Comparison of ENCODE assay signal across 8 cellular contexts in genomic region chr10:43202224-43202656, GRCh38.
DNase-seq lines count a peak whose midpoint lies in the region; ATAC-seq, FAIRE-seq and TF ChIP-seq lines count a peak whose summit lies in the region.

No MANE protein-coding gene starts in this region.

- peak; percentile 29 for DNase-seq in 8988T
- DNase-seq in activated B cell treated with CpG ODN at 0.5 μM for 24 hours: peak; percentile 35
- peak in 1 of 2 experiments; percentile 82 for DNase-seq in H1 (ENCODE audit: low read depth in 1 of 2, low spot score in 2 of 2)
- peak; percentile 72 for DNase-seq in stimulated activated naive CD8-positive, alpha-beta T cell treated with anti-CD3 and anti-CD28 coated beads, Interleukin-15, Interleukin-2, amounts not matched to agents 100 U/mL and 50 U/mL, for 24 hours
- no peak for DNase-seq in NCI-H2171 (lab: John Stamatoyannopoulos, UW)

- FAIRE-seq in H1 (lab: Jason Lieb, UNC): no peak

- peak overlapping the region; percentile 84 for H3K4me3 Mint-ChIP-seq in activated B cell treated with CpG ODN at 0.5 μM for 24 hours

- no peak overlapping the region for H2AK5ac ChIP-seq in H1 (ENCODE audit: low read depth, low read length)

- H3K27ac Mint-ChIP-seq in activated B cell treated with CpG ODN at 0.5 μM for 24 hours: no peak overlapping the region

- H4K20me1 ChIP-seq in H1 (replicated peaks in 1 of 2; ENCODE audit: control insufficient read depth in 1 of 2, insufficient read depth in 2 of 2, low read length in 2 of 2): peaks cover 1 to 19% of the 10 kb centered on the region in 2 experiments

- peaks cover 7% of the 10 kb centered on the region for H3K4me1 Mint-ChIP-seq in activated B cell treated with CpG ODN at 0.5 μM for 24 hours

- no peak overlapping the region for H4K91ac ChIP-seq in H1 (replicated peaks; ENCODE audit: insufficient read length, low read length)

- H2AFZ ChIP-seq in H1 (ENCODE audit: low read length): no peak overlapping the region; the same call in 1 of the 2 replicates

- TF ChIP-seq EP300 in H1 (IDR thresholded peaks at IDR 0.05; ENCODE audit: borderline replicate concordance in 1 of 2, low read depth in 2 of 2, low read length in 2 of 2): no peak

- ATAC-seq in GM18907 (IDR thresholded peaks at IDR 0.05; ENCODE audit: unreplicated experiment): peak; percentile 65
- peak; percentile 50 for ATAC-seq in HG03342 (IDR thresholded peaks at IDR 0.05; ENCODE audit: unreplicated experiment)
- peak; percentile 63 for ATAC-seq in activated B cell treated with CpG ODN at 0.5 μM for 24 hours (ENCODE audit: low read depth)
- ATAC-seq in stimulated activated naive CD8-positive, alpha-beta T cell treated with anti-CD3 and anti-CD28 coated beads, Interleukin-15, Interleukin-2, amounts not matched to agents 100 U/mL and 50 U/mL, for 24 hours: peak; percentile 67

- H3K4me3 ChIP-seq in H1 (ENCODE audit: extremely low read depth in 1 of 4, insufficient read depth in 2 of 4, low read depth in 3 of 4, low read length in 4 of 4): peak overlapping the region; percentile 64 to 71 (median 70)
- peak overlapping the region; percentile 52 to 68 for H3K4me3 ChIP-seq in muscle layer of duodenum (ENCODE audit: low read depth in 1 of 2, low read length in 2 of 2)

- H3K9me3 ChIP-seq in H1 (ENCODE audit: insufficient read depth in 2 of 2, low read depth in 1 of 2, low read length in 1 of 2) (no peaks in the 10 kb centered on the region), muscle layer of duodenum (ENCODE audit: control insufficient read depth in 1 of 2, low read length in 2 of 2) (no peaks in the 10 kb centered on the region)

- no peak overlapping the region for H3K27ac ChIP-seq in H1 (ENCODE audit: low read depth, low read length)
- H3K27ac ChIP-seq in muscle layer of duodenum (ENCODE audit: low read length): no peak overlapping the region

- CTCF ChIA-PET in activated B cell treated with CpG ODN at 0.5 μM for 24 hours (lab: Charles Lee): interaction anchor here (0.8 to 1.8 kb wide), 3 partner anchors 9 to 258 kb away, joined by 3 to 7 read pairs (median 3); no protein-coding TSS in a partner anchor
- CTCF ChIA-PET in H1 (lab: Charles Lee; ENCODE audit: partially characterized antibody): interaction anchor here (0.6 to 8.1 kb wide), 27 partner anchors 9 to 581 kb away, joined by 3 to 159 read pairs (median 6); no protein-coding TSS in a partner anchor

- peaks cover 0 to 10% (median 4%) of the 10 kb centered on the region in 4 experiments; a peak in 5 of 7 replicates for H3K4me1 ChIP-seq in H1 (replicated peaks in 1 of 4; ENCODE audit: control insufficient read depth in 3 of 4, insufficient read depth in 4 of 4, low read length in 3 of 4)
- H3K4me1 ChIP-seq in muscle layer of duodenum (ENCODE audit: control insufficient read depth in 1 of 2, insufficient read depth in 2 of 2, low read length in 2 of 2): peaks cover 0 to 12% of the 10 kb centered on the region in 2 donors

- H3K4me2 ChIP-seq in H1 (ENCODE audit: insufficient read depth in 1 of 2, low read depth in 2 of 2, low read length in 2 of 2): peak overlapping the region; percentile 14 to 73

- no peaks in the 10 kb centered on the region for H3K9me3 Mint-ChIP-seq in activated B cell treated with CpG ODN at 0.5 μM for 24 hours

- no peak overlapping the region for H4K5ac ChIP-seq in H1 (ENCODE audit: insufficient read length, low read depth, low read length)

- H3K79me2 ChIP-seq in H1 (ENCODE audit: control insufficient read depth in 1 of 2, insufficient read depth in 2 of 2, low read length in 2 of 2): no peaks in the 10 kb centered on the region; a peak in 1 of 4 replicates

- H2BK20ac ChIP-seq in H1 (ENCODE audit: low read length): no peak overlapping the region

- H4K8ac ChIP-seq in H1 (ENCODE audit: extremely low read depth, insufficient read depth, low read length): no peak overlapping the region

- no peak overlapping the region; the same call in 1 of the 2 replicates for H2BK5ac ChIP-seq in H1 (ENCODE audit: low read depth, low read length)

- no peak overlapping the region for H3K9ac ChIP-seq in H1 (replicated peaks in 1 of 4; ENCODE audit: extremely low read depth in 1 of 4, low read depth in 3 of 4, low read length in 3 of 4)

- TF ChIP-seq RAD21 in H1 (IDR thresholded peaks at IDR 0.05 in 1 of 2, conservative IDR thresholded peaks at IDR 0.05 in 1 of 2; ENCODE audit: low read depth in 2 of 2, low read length in 2 of 2): peak; percentile 36 to 41

- H3K23ac ChIP-seq in H1 (ENCODE audit: insufficient read length): no peak overlapping the region

- H3K27me3 ChIP-seq in H1 (replicated peaks in 1 of 4; ENCODE audit: control insufficient read depth in 3 of 4, extremely low read depth in 1 of 4, insufficient read depth in 3 of 4, low read length in 3 of 4) (no peaks in the 10 kb centered on the region), muscle layer of duodenum (ENCODE audit: low read depth, low read length) (no peaks in the 10 kb centered on the region)

- H2BK120ac ChIP-seq in H1 (replicated peaks; ENCODE audit: low read depth, low read length): no peak overlapping the region

- peaks cover 5% of the 10 kb centered on the region; the same call in 1 of the 2 replicates for H3K23me2 ChIP-seq in H1 (ENCODE audit: low read depth, low read length)

- POLR2A ChIA-PET in activated B cell treated with CpG ODN at 0.5 μM for 24 hours (lab: Charles Lee) (interaction anchor here (0.5 to 4.1 kb wide), 6 partner anchors 11 to 420 kb away, joined by 3 to 19 read pairs (median 4); partner anchors contain the start of genes BMS1 and CSGALNACT2), H1 (lab: Charles Lee; ENCODE audit: partially characterized antibody) (interaction anchor here (0.6 to 1.5 kb wide), 6 partner anchors 9 to 419 kb away, joined by 3 to 5 read pairs (median 3); no protein-coding TSS in a partner anchor)

- H3K18ac ChIP-seq in H1 (ENCODE audit: extremely low read depth, low read length): no peak overlapping the region

- H3K56ac ChIP-seq in H1 (replicated peaks; ENCODE audit: insufficient read length, low read depth, low read length): no peak overlapping the region

- H3K14ac ChIP-seq in H1 (ENCODE audit: insufficient read length): no peak overlapping the region

- no peak for TF ChIP-seq POLR2A in H1 (IDR thresholded peaks at IDR 0.05; ENCODE audit: control extremely low read depth in 1 of 2, low read depth in 2 of 2, low read length in 2 of 2)

- 2% methylated on average over 11 of the region's 29 CpGs; no CpG with 5 or more reads in 1 of the 2 experiments for WGBS in H1 (ENCODE audit: extremely low coverage in 1 of 2, insufficient coverage in 1 of 2, insufficient read length in 1 of 2, insufficient replicate concordance in 2 of 2, low coverage in 1 of 2, low lambda C conversion rate in 2 of 2, missing lambda C conversion rate in 1 of 2), 2 experiments

- H2BK15ac ChIP-seq in H1 (ENCODE audit: low read length): no peak overlapping the region

- no peak overlapping the region for H3K4ac ChIP-seq in H1 (replicated peaks; ENCODE audit: insufficient read length, low read depth, low read length)

- H3K27me3 Mint-ChIP-seq in activated B cell treated with CpG ODN at 0.5 μM for 24 hours: no peaks in the 10 kb centered on the region

- TF ChIP-seq CTCF in activated B cell treated with CpG ODN at 0.5 μM for 24 hours (IDR thresholded peaks at IDR 0.05): no peak
- peak in 2 of 3 experiments; percentile 63 to 71; a peak in 3 of 4 replicates for TF ChIP-seq CTCF in H1 (IDR thresholded peaks at IDR 0.05; ENCODE audit: control extremely low read depth in 1 of 3, insufficient read depth in 1 of 3, low read depth in 1 of 3, low read length in 3 of 3)

- H3K36me3 ChIP-seq in H1 (ENCODE audit: control insufficient read depth in 2 of 4, insufficient read depth in 4 of 4, low read length in 3 of 4) (peaks cover 8 to 27% (median 21%) of the 10 kb centered on the region in 4 experiments), muscle layer of duodenum (ENCODE audit: control insufficient read depth in 1 of 2, insufficient read depth in 2 of 2, low read length in 2 of 2) (no peaks in the 10 kb centered on the region)

- H3K36me3 Mint-ChIP-seq in activated B cell treated with CpG ODN at 0.5 μM for 24 hours (ENCODE audit: low read depth): no peaks in the 10 kb centered on the region

- intact Hi-C loops in activated B cell treated with CpG ODN at 0.5 μM for 24 hours (cut with micrococcal nuclease): loop anchor here (1.0 to 10.0 kb wide), 7 partner anchors 64 to 649 kb away; partner anchors contain the start of genes CSGALNACT2 and ZNF33B

- H2BK12ac ChIP-seq in H1 (ENCODE audit: low read depth, low read length): no peak overlapping the region

- H3K79me1 ChIP-seq in H1 (ENCODE audit: low read depth, low read length): no peaks in the 10 kb centered on the region

TF ChIP-seq in H1, 55 proteins besides CTCF, POLR2A, EP300 and RAD21 (continues in another document):
- TF ChIP-seq SIN3A (conservative IDR thresholded peaks at IDR 0.05 in 1 of 2, IDR thresholded peaks at IDR 0.05 in 1 of 2; ENCODE audit: low read depth in 1 of 2, low read length in 2 of 2) (peak; percentile 23 to 54; a peak in 1 of 4 replicates), SP4 (IDR thresholded peaks at IDR 0.05; ENCODE audit: low read length) (no peak), KDM1A (IDR thresholded peaks at IDR 0.05; ENCODE audit: borderline replicate concordance, low read length) (no peak), HDAC2 (IDR thresholded peaks at IDR 0.05; ENCODE audit: borderline replicate concordance in 1 of 2, low read depth in 2 of 2, low read length in 2 of 2) (0 out of 4 replicates have a peak, but pooled peaks of 1 of the 2 experiments have one; percentile 53), KDM4A (IDR thresholded peaks at IDR 0.05; ENCODE audit: low read depth, low read length, severe bottlenecking) (peak; percentile 83), ASH2L (IDR thresholded peaks at IDR 0.05; ENCODE audit: low read length) (peak; percentile 50)
